ENCODE assay signal across 18 cellular contexts in the genomic region with DNA sequence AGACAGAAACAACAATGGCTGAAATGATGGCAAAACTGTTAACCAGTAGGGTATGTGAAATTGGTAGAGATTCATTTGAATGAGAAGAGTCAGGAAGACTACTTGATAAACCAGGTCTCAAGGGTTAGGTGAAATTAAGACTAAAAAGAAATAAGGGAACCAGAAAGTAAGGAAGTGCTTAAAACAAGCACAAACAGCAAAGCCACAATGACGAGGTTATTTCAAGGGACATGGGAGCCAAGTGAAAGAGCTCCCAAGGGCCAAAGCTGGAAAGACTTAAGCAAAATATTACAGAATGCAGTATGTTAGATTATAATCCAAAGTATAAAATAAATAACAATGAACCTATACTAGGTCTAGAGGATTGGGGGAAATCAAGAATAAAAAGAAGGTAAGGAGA.
"Had no signal": no experiment of that assay in that cellular context is flagged by ENCODE, and none has a peak within 500 bp of the region (broad histone marks: within the 10 kb centered on the region; RNA-seq: fewer than 3 reads in every experiment).

No MANE protein-coding gene starts in this region.

- H3K36me3 Mint-ChIP-seq: WTC11 had no signal

- H3K27me3 ChIP-seq: cardiac muscle cell, heart right ventricle, right lobe of liver had no signal

- H3K4me3 ChIP-seq: cardiac muscle cell, heart right ventricle, prostate gland, right lobe of liver had no signal

- H3K9me3 ChIP-seq: heart right ventricle, prostate gland, right lobe of liver had no signal

- H3K4me1 ChIP-seq: heart right ventricle, prostate gland, right lobe of liver had no signal

- H3K27ac ChIP-seq: cardiac muscle cell, prostate gland, right lobe of liver had no signal

- DNase-seq: activated CD4-positive, alpha-beta T cell treated with anti-CD3 and anti-CD28 coated beads, Interleukin-2, amount 10 ng/mL, durations not matched to agents 24 days and 14 days; activated naive CD4-positive, alpha-beta T cell treated with anti-CD3 and anti-CD28 coated beads for 36 hours; heart right ventricle; mammary epithelial cell; occipital lobe; right lobe of liver; T-helper 9 cell; trophoblast cell had no signal

- H3K4me3 Mint-ChIP-seq: activated CD4-positive, alpha-beta T cell treated with anti-CD3 and anti-CD28 coated beads, Interleukin-2, amount 10 ng/mL, durations not matched to agents 24 days and 14 days; activated naive CD4-positive, alpha-beta T cell treated with anti-CD3 and anti-CD28 coated beads for 36 hours; activated T-helper 17 cell treated with anti-CD3 and anti-CD28 coated beads, Interleukin-2, amount 50 U/mL, for 72 hours; natural killer cell treated with Interleukin-12 subunit alpha and Interleukin-12 subunit beta and Interleukin-15 and Interleukin-18, amount 100 ng/mL, for 72 hours; stimulated activated effector memory CD8-positive, alpha-beta T cell treated with anti-CD3 and anti-CD28 coated beads, Interleukin-12 subunit alpha, Interleukin-12 subunit beta, amount 100 ng/mL, for 72 hours; WTC11 had no signal

- H3K4me1 Mint-ChIP-seq: stimulated activated effector memory CD8-positive, alpha-beta T cell treated with anti-CD3 and anti-CD28 coated beads, Interleukin-12 subunit alpha, Interleukin-12 subunit beta, amount 100 ng/mL, for 72 hours; WTC11 had no signal

- H3K27me3 Mint-ChIP-seq: activated CD4-positive, alpha-beta T cell treated with anti-CD3 and anti-CD28 coated beads, Interleukin-2, amount 10 ng/mL, durations not matched to agents 24 days and 14 days; activated T-helper 17 cell treated with anti-CD3 and anti-CD28 coated beads, Interleukin-2, amount 50 U/mL, for 72 hours; natural killer cell treated with Interleukin-12 subunit alpha and Interleukin-12 subunit beta and Interleukin-15 and Interleukin-18, amount 100 ng/mL, for 72 hours had no signal

- H3K36me3 ChIP-seq: cardiac muscle cell, heart right ventricle, prostate gland, right lobe of liver had no signal

- ATAC-seq: activated T-helper 17 cell treated with anti-CD3 and anti-CD28 coated beads, Interleukin-2, amount 50 U/mL, for 72 hours; heart right ventricle; left lobe of liver; natural killer cell treated with Interleukin-12 subunit alpha and Interleukin-12 subunit beta and Interleukin-15 and Interleukin-18, amount 100 ng/mL, for 72 hours; right lobe of liver; stimulated activated effector memory CD8-positive, alpha-beta T cell treated with anti-CD3 and anti-CD28 coated beads, Interleukin-12 subunit alpha, Interleukin-12 subunit beta, amount 100 ng/mL, for 72 hours; WTC11 had no signal

- H3K27ac Mint-ChIP-seq: activated CD4-positive, alpha-beta T cell treated with anti-CD3 and anti-CD28 coated beads, Interleukin-2, amount 10 ng/mL, durations not matched to agents 24 days and 14 days; activated naive CD4-positive, alpha-beta T cell treated with anti-CD3 and anti-CD28 coated beads for 36 hours; activated T-helper 17 cell treated with anti-CD3 and anti-CD28 coated beads, Interleukin-2, amount 50 U/mL, for 72 hours; stimulated activated effector memory CD8-positive, alpha-beta T cell treated with anti-CD3 and anti-CD28 coated beads, Interleukin-12 subunit alpha, Interleukin-12 subunit beta, amount 100 ng/mL, for 72 hours; WTC11 had no signal

- H3K9me3 Mint-ChIP-seq: activated CD4-positive, alpha-beta T cell treated with anti-CD3 and anti-CD28 coated beads, Interleukin-2, amount 10 ng/mL, durations not matched to agents 24 days and 14 days; activated naive CD4-positive, alpha-beta T cell treated with anti-CD3 and anti-CD28 coated beads for 36 hours; activated T-helper 17 cell treated with anti-CD3 and anti-CD28 coated beads, Interleukin-2, amount 50 U/mL, for 72 hours; natural killer cell treated with Interleukin-12 subunit alpha and Interleukin-12 subunit beta and Interleukin-15 and Interleukin-18, amount 100 ng/mL, for 72 hours; stimulated activated effector memory CD8-positive, alpha-beta T cell treated with anti-CD3 and anti-CD28 coated beads, Interleukin-12 subunit alpha, Interleukin-12 subunit beta, amount 100 ng/mL, for 72 hours had no signal

- FAIRE-seq: colon, frontal cortex, islet of Langerhans had no signal
